In the genomic region with DNA sequence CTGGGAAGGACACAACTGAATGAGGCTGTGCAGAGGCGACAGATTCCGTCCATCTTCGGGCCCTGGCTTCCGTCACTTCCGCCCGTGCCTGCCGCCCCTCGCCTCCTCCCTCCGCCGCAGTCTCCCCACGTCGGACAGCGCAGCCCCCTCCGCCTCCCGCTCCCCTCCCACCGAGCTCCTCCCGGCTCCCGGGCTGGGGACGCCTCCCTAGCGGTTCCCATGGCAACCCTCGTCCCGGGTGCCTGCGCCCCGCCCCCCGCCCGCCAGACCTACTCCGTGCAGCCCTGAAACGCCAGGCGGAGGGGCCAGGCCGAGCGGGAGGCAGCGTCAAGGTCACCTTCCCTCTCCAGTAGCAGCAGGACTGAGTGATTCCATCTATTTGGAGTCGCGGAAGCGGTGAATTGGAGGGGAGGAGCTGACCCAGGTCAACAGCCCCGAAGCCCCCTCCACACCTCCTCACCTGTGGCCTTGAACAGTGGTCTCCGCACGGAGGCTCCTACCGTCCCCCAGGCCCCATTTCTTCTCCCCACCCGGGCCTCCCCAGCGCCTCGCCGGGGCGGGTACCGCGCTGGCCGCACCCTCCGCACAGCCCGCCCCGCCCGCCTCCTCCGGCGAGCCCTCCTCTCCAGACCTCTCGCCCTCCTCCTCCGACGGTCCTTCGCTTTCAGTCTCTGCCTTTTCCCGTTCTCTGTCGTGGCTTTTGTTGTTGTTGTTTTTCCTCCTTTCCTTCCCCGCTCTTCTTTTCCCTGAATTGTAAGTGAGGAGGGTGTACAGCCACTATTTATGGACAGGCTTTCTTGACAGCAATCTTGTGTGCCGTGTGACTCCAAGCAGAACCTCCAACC, we compare ENCODE assay signal across 1 cellular context.
TF ChIP-seq lines count a peak whose summit lies in the region.

No MANE protein-coding gene starts in this region.

TF ChIP-seq in HepG2, 621 proteins besides CTCF, POLR2A, EP300 and RAD21 (continued from another document and continues in another):
- peak; percentile 88; the same call in 1 of the 2 replicates for TF ChIP-seq ZNF547 (CRISPR knock-in tag; IDR thresholded peaks at IDR 0.05)
- TF ChIP-seq, protein P1, sequence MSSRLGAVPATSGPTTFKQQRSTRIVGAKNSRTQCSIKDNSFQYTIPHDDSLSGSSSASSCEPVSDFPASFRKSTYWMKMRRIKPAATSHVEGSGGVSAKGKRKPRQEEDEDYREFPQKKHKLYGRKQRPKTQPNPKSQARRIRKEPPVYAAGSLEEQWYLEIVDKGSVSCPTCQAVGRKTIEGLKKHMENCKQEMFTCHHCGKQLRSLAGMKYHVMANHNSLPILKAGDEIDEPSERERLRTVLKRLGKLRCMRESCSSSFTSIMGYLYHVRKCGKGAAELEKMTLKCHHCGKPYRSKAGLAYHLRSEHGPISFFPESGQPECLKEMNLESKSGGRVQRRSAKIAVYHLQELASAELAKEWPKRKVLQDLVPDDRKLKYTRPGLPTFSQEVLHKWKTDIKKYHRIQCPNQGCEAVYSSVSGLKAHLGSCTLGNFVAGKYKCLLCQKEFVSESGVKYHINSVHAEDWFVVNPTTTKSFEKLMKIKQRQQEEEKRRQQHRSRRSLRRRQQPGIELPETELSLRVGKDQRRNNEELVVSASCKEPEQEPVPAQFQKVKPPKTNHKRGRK (CRISPR knock-in tag; IDR thresholded peaks at IDR 0.05): no peak
- peak; percentile 79 for TF ChIP-seq YY1 (IDR thresholded peaks at IDR 0.05; ENCODE audit: insufficient read depth, insufficient replicate concordance, low read depth, low read length)
- TF ChIP-seq ZFX (CRISPR knock-in tag; IDR thresholded peaks at IDR 0.05; ENCODE audit: low read depth): peak; percentile 84
- TF ChIP-seq HOXA5 (CRISPR knock-in tag; IDR thresholded peaks at IDR 0.05): peak; percentile 98
- TF ChIP-seq, protein P2, sequence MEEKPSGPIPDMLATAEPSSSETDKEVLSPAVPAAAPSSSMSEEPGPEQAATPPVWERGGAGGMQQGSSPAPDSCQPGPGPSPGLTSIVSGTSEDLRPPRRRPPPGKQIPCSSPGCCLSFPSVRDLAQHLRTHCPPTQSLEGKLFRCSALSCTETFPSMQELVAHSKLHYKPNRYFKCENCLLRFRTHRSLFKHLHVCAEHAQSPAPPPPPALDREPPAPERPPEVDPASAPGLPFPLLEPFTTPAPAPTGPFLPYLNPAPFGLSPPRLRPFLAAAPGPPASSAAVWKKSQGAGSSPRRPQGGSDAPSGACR (CRISPR knock-in tag; IDR thresholded peaks at IDR 0.05): peak; percentile 99
- peak; percentile 93 for TF ChIP-seq AGO2 (optimal IDR thresholded peaks at IDR 0.05; ENCODE audit: low read depth, low read length)
- TF ChIP-seq, protein P3, sequence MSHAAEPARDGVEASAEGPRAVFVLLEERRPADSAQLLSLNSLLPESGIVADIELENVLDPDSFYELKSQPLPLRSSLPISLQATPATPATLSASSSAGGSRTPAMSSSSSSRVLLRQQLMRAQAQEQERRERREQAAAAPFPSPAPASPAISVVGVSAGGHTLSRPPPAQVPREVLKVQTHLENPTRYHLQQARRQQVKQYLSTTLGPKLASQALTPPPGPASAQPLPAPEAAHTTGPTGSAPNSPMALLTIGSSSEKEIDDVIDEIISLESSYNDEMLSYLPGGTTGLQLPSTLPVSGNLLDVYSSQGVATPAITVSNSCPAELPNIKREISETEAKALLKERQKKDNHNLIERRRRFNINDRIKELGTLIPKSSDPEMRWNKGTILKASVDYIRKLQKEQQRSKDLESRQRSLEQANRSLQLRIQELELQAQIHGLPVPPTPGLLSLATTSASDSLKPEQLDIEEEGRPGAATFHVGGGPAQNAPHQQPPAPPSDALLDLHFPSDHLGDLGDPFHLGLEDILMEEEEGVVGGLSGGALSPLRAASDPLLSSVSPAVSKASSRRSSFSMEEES (CRISPR knock-in tag; IDR thresholded peaks at IDR 0.05): no peak
- peak; percentile 87 for TF ChIP-seq ZNF709 (CRISPR knock-in tag; IDR thresholded peaks at IDR 0.05)
- TF ChIP-seq, protein P4, sequence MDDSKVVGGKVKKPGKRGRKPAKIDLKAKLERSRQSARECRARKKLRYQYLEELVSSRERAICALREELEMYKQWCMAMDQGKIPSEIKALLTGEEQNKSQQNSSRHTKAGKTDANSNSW (CRISPR knock-in tag; IDR thresholded peaks at IDR 0.05; ENCODE audit: borderline replicate concordance): 0 out of 2 replicates have a peak, but pooled peaks have one; percentile 83
- TF ChIP-seq, protein P5, sequence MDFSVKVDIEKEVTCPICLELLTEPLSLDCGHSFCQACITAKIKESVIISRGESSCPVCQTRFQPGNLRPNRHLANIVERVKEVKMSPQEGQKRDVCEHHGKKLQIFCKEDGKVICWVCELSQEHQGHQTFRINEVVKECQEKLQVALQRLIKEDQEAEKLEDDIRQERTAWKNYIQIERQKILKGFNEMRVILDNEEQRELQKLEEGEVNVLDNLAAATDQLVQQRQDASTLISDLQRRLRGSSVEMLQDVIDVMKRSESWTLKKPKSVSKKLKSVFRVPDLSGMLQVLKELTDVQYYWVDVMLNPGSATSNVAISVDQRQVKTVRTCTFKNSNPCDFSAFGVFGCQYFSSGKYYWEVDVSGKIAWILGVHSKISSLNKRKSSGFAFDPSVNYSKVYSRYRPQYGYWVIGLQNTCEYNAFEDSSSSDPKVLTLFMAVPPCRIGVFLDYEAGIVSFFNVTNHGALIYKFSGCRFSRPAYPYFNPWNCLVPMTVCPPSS (IDR thresholded peaks at IDR 0.05): no peak
- peak; percentile 91; the same call in 1 of the 2 replicates for TF ChIP-seq ZNF780A (CRISPR knock-in tag; IDR thresholded peaks at IDR 0.05)
- peak; percentile 99 for TF ChIP-seq ZBTB7B (CRISPR knock-in tag; IDR thresholded peaks at IDR 0.05)
- no peak for TF ChIP-seq RORA (CRISPR knock-in tag; IDR thresholded peaks at IDR 0.05)
- TF ChIP-seq ZFP36L2 (CRISPR knock-in tag; IDR thresholded peaks at IDR 0.05): no peak
- TF ChIP-seq TEAD2 (CRISPR knock-in tag; IDR thresholded peaks at IDR 0.05): no peak
- peak; percentile 98 for TF ChIP-seq ZNF564 (CRISPR knock-in tag; IDR thresholded peaks at IDR 0.05)
- peak; percentile 97 for TF ChIP-seq ARNT2 (CRISPR knock-in tag; IDR thresholded peaks at IDR 0.05; ENCODE audit: low read depth)
- TF ChIP-seq SIX1 (CRISPR knock-in tag; IDR thresholded peaks at IDR 0.05; ENCODE audit: borderline replicate concordance): peak; percentile 76
- TF ChIP-seq, protein P6, sequence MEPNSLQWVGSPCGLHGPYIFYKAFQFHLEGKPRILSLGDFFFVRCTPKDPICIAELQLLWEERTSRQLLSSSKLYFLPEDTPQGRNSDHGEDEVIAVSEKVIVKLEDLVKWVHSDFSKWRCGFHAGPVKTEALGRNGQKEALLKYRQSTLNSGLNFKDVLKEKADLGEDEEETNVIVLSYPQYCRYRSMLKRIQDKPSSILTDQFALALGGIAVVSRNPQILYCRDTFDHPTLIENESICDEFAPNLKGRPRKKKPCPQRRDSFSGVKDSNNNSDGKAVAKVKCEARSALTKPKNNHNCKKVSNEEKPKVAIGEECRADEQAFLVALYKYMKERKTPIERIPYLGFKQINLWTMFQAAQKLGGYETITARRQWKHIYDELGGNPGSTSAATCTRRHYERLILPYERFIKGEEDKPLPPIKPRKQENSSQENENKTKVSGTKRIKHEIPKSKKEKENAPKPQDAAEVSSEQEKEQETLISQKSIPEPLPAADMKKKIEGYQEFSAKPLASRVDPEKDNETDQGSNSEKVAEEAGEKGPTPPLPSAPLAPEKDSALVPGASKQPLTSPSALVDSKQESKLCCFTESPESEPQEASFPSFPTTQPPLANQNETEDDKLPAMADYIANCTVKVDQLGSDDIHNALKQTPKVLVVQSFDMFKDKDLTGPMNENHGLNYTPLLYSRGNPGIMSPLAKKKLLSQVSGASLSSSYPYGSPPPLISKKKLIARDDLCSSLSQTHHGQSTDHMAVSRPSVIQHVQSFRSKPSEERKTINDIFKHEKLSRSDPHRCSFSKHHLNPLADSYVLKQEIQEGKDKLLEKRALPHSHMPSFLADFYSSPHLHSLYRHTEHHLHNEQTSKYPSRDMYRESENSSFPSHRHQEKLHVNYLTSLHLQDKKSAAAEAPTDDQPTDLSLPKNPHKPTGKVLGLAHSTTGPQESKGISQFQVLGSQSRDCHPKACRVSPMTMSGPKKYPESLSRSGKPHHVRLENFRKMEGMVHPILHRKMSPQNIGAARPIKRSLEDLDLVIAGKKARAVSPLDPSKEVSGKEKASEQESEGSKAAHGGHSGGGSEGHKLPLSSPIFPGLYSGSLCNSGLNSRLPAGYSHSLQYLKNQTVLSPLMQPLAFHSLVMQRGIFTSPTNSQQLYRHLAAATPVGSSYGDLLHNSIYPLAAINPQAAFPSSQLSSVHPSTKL (CRISPR knock-in tag; IDR thresholded peaks at IDR 0.05): peak; percentile 97
- TF ChIP-seq, protein P7, sequence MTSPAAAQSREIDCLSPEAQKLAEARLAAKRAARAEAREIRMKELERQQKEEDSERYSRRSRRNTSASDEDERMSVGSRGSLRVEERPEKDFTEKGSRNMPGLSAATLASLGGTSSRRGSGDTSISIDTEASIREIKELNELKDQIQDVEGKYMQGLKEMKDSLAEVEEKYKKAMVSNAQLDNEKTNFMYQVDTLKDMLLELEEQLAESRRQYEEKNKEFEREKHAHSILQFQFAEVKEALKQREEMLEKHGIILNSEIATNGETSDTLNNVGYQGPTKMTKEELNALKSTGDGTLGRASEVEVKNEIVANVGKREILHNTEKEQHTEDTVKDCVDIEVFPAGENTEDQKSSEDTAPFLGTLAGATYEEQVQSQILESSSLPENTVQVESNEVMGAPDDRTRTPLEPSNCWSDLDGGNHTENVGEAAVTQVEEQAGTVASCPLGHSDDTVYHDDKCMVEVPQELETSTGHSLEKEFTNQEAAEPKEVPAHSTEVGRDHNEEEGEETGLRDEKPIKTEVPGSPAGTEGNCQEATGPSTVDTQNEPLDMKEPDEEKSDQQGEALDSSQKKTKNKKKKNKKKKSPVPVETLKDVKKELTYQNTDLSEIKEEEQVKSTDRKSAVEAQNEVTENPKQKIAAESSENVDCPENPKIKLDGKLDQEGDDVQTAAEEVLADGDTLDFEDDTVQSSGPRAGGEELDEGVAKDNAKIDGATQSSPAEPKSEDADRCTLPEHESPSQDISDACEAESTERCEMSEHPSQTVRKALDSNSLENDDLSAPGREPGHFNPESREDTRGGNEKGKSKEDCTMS (CRISPR knock-in tag; conservative IDR thresholded peaks at IDR 0.05): no peak
- TF ChIP-seq NCOA1 (CRISPR knock-in tag; IDR thresholded peaks at IDR 0.05): peak; percentile 99
- TF ChIP-seq, protein P8, sequence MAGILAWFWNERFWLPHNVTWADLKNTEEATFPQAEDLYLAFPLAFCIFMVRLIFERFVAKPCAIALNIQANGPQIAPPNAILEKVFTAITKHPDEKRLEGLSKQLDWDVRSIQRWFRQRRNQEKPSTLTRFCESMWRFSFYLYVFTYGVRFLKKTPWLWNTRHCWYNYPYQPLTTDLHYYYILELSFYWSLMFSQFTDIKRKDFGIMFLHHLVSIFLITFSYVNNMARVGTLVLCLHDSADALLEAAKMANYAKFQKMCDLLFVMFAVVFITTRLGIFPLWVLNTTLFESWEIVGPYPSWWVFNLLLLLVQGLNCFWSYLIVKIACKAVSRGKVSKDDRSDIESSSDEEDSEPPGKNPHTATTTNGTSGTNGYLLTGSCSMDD (CRISPR knock-in tag; IDR thresholded peaks at IDR 0.05): no peak
- peak; percentile 69 for TF ChIP-seq ZNF24 (IDR thresholded peaks at IDR 0.05)
- TF ChIP-seq ZNF207 (IDR thresholded peaks at IDR 0.05; ENCODE audit: borderline replicate concordance): peak; percentile 94; the same call in 1 of the 2 replicates
- TF ChIP-seq RBAK (CRISPR knock-in tag; IDR thresholded peaks at IDR 0.05): 0 out of 2 replicates have a peak, but pooled peaks have one; percentile 16
- TF ChIP-seq, protein P9, sequence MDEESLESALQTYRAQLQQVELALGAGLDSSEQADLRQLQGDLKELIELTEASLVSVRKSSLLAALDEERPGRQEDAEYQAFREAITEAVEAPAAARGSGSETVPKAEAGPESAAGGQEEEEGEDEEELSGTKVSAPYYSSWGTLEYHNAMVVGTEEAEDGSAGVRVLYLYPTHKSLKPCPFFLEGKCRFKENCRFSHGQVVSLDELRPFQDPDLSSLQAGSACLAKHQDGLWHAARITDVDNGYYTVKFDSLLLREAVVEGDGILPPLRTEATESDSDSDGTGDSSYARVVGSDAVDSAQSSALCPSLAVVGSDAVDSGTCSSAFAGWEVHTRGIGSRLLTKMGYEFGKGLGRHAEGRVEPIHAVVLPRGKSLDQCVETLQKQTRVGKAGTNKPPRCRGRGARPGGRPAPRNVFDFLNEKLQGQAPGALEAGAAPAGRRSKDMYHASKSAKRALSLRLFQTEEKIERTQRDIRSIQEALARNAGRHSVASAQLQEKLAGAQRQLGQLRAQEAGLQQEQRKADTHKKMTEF (CRISPR knock-in tag; IDR thresholded peaks at IDR 0.05): peak; percentile 99
- TF ChIP-seq ZNF777 (CRISPR knock-in tag; IDR thresholded peaks at IDR 0.05): peak; percentile 75
- peak; percentile 96 for TF ChIP-seq ZNF350 (CRISPR knock-in tag; IDR thresholded peaks at IDR 0.05; ENCODE audit: borderline replicate concordance, low read depth)
- TF ChIP-seq, protein P10, sequence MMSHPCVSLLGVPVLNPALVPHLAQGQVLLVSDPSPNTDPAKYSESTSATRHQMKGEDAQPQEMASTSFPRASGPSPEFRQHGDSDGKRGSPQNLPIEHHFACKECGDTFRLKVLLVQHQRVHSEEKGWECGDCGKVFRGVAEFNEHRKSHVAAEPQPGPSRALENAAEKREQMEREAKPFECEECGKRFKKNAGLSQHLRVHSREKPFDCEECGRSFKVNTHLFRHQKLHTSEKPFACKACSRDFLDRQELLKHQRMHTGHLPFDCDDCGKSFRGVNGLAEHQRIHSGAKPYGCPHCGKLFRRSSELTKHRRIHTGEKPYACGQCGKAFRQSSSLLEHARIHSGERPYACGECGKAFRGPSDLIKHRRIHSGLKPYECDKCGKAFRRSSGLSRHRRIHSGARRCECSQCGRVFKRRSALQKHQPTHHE (CRISPR knock-in tag; IDR thresholded peaks at IDR 0.05; ENCODE audit: borderline replicate concordance): peak; percentile 97; the same call in 1 of the 2 replicates
- TF ChIP-seq FOXP1 (IDR thresholded peaks at IDR 0.05): no peak
- TF ChIP-seq FOXP1 (CRISPR knock-in tag; IDR thresholded peaks at IDR 0.05): peak; percentile 82
- TF ChIP-seq ZNF343 (CRISPR knock-in tag; IDR thresholded peaks at IDR 0.05): peak; percentile 85; the same call in 1 of the 2 replicates
- TF ChIP-seq, protein P11, sequence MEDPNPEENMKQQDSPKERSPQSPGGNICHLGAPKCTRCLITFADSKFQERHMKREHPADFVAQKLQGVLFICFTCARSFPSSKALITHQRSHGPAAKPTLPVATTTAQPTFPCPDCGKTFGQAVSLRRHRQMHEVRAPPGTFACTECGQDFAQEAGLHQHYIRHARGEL (CRISPR knock-in tag; IDR thresholded peaks at IDR 0.05): 0 out of 2 replicates have a peak, but pooled peaks have one; percentile 9
- TF ChIP-seq SOX5 (CRISPR knock-in tag; IDR thresholded peaks at IDR 0.05; ENCODE audit: borderline replicate concordance): peak; percentile 84; the same call in 1 of the 2 replicates
- no peak for TF ChIP-seq NPAS2 (CRISPR knock-in tag; IDR thresholded peaks at IDR 0.05; ENCODE audit: borderline replicate concordance)
- TF ChIP-seq ZNF878 (CRISPR knock-in tag; IDR thresholded peaks at IDR 0.05): peak; percentile 90; the same call in 1 of the 2 replicates
- TF ChIP-seq ZNF143 (CRISPR knock-in tag; IDR thresholded peaks at IDR 0.05): peak; percentile 62
- TF ChIP-seq FIP1L1 (IDR thresholded peaks at IDR 0.05; ENCODE audit: borderline replicate concordance, insufficient read depth, low read depth, low read length): no peak
- peak; percentile 91 for TF ChIP-seq ZNF792 (CRISPR knock-in tag; IDR thresholded peaks at IDR 0.05)
- TF ChIP-seq ZIK1 (CRISPR knock-in tag; IDR thresholded peaks at IDR 0.05; ENCODE audit: borderline replicate concordance, low read depth): peak; percentile 96
